Comparison of ENCODE assay signal across 2 cellular contexts in the genomic region with DNA sequence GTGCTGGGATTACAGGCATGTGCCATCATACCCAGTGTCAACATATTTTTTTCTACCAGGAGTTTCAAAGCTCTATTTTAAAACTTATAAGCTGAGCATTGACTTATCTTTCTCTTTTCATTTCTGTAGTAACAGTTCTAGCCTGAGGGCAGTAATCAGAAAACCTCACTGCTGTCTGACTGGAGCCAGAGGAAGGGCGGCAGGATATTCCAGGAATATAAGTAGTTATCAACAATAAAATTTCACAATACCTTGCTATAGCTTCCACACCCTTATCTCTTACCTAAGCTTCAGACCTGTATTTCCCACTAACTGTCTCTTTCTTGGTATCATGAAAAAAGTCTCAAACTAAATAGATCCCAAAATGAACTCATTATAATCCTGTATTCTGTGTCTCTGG.
TF ChIP-seq lines count a peak whose summit lies in the region.

No MANE protein-coding gene starts in this region.

TF ChIP-seq in HepG2, 621 proteins besides CTCF, POLR2A, EP300 and RAD21:
- TF ChIP-seq PTBP1 (IDR thresholded peaks at IDR 0.05; ENCODE audit: low read depth, low read length, poor library complexity, severe bottlenecking) (no peak), CEBPB (IDR thresholded peaks at IDR 0.05; ENCODE audit: borderline replicate concordance, low read depth, low read length) (0 out of 2 replicates have a peak, but pooled peaks have one; percentile 9)
- TF ChIP-seq, protein P1, sequence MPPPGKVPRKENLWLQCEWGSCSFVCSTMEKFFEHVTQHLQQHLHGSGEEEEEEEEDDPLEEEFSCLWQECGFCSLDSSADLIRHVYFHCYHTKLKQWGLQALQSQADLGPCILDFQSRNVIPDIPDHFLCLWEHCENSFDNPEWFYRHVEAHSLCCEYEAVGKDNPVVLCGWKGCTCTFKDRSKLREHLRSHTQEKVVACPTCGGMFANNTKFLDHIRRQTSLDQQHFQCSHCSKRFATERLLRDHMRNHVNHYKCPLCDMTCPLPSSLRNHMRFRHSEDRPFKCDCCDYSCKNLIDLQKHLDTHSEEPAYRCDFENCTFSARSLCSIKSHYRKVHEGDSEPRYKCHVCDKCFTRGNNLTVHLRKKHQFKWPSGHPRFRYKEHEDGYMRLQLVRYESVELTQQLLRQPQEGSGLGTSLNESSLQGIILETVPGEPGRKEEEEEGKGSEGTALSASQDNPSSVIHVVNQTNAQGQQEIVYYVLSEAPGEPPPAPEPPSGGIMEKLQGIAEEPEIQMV (CRISPR knock-in tag; IDR thresholded peaks at IDR 0.05; ENCODE audit: low read depth), result no peak

TF ChIP-seq in K562, 482 proteins besides CTCF, POLR2A, EP300 and RAD21:
- TF ChIP-seq SRSF7 (optimal IDR thresholded peaks at IDR 0.05; ENCODE audit: low read depth, low read length) (no peak), HNRNPUL1 (IDR thresholded peaks at IDR 0.05; ENCODE audit: low read length) (no peak), L3MBTL2 (IDR thresholded peaks at IDR 0.05) (peak; percentile 38; the same call in 1 of the 2 replicates), CC2D1A (IDR thresholded peaks at IDR 0.05) (no peak), CEBPG (CRISPR knock-in tag; IDR thresholded peaks at IDR 0.05) (no peak), CEBPG (tag; conservative IDR thresholded peaks at IDR 0.05 in 1 of 2, IDR thresholded peaks at IDR 0.05 in 1 of 2) (peak in 1 of 2 experiments; percentile 53; a peak in 1 of 4 replicates), MED1 (CRISPR knock-in tag; IDR thresholded peaks at IDR 0.05; ENCODE audit: borderline replicate concordance) (no peak), ZSCAN29 (IDR thresholded peaks at IDR 0.05) (no peak), CEBPB (tag; IDR thresholded peaks at IDR 0.05) (peak; percentile 63), SMARCB1 (IDR thresholded peaks at IDR 0.05; ENCODE audit: insufficient read length, low read depth) (no peak), ZNF551 (CRISPR knock-in tag; IDR thresholded peaks at IDR 0.05) (no peak), IRF2 (CRISPR knock-in tag; IDR thresholded peaks at IDR 0.05) (no peak), HDAC1 (IDR thresholded peaks at IDR 0.05) (no peak), ZNF699 (CRISPR knock-in tag; IDR thresholded peaks at IDR 0.05; ENCODE audit: insufficient replicate concordance) (no peak)
